ENCODE assay signal across 10 cellular contexts in the genomic region with DNA sequence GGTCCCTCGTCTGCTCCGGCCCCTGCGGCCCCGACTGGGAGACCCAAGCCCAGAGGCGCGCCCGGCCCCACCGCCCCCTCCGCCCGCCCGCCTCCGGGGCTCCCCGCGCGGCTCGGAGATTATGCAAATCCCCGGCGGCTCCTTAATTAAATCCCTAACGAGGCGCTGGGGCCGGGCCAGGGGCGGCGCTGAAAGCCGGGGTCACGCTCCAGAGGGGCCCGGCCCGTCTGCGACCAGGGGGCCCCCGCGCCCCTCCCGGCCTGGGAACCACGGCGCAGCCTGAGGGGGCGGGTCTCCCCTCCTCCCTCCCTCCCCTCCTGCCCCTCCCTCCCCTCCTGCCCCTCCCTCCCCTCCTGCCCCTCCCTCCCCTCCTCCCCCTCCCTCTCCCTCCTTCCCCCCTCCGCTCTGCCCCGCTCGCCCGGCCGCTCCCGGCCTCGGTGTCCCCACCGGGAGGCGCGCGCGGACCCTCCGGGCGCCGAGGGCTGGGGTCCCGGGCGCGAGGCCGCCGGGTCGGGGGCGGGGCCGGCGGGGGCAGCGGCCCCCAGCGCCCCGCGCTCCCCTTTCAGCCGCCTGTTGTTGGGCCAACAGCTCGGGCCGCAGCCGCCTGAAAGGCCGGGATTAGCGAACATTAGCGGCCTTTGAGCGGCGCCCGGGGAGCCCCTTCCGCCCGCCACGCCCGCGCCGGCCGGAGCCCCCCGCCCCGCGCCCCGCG. TPM values are rescaled to one million over a fixed set of nuclear protein-coding genes. Genes with fewer than 3 reads are reported as not detected.
A peak's percentile ranks its signal among the peaks of the same experiment; 100 is the strongest.
DNase-seq lines count a peak whose midpoint lies in the region; ATAC-seq and TF ChIP-seq lines count a peak whose summit lies in the region.
"Had no signal": no experiment of that assay in that cellular context is flagged by ENCODE, and none has a peak within 500 bp of the region (broad histone marks: within the 10 kb centered on the region; RNA-seq: fewer than 3 reads in every experiment).

No MANE protein-coding gene starts in this region.

- peak; percentile 72 for DNase-seq in activated CD4-positive, alpha-beta T cell treated with anti-CD3 and anti-CD28 coated beads, Interleukin-2, amount 10 ng/mL, durations not matched to agents 24 days and 14 days
- no peak for DNase-seq in activated CD4-positive, alpha-beta T cell treated with anti-CD3 and anti-CD28 coated beads for 1 hour
- DNase-seq in astrocyte of the spinal cord (ENCODE audit: low read depth, low spot score): no peak
- no peak for DNase-seq in left colon
- DNase-seq in upper lobe of right lung: no peak
- no peak for DNase-seq in activated CD4-positive, alpha-beta T cell treated with anti-CD3 and anti-CD28 coated beads for 36 hours
- no peak for DNase-seq in osteocyte (ENCODE audit: extremely low spot score, unreplicated experiment)
- no peak for DNase-seq in foreskin melanocyte
- DNase-seq: CD4-positive, CD25-positive, alpha-beta regulatory T cell; natural killer cell had no signal

- CTCF ChIA-PET in activated CD4-positive, alpha-beta T cell treated with anti-CD3 and anti-CD28 coated beads for 36 hours (lab: Charles Lee): interaction anchor here (1.0 to 1.6 kb wide), 2 partner anchors 74 to 130 kb away, joined by 3 to 4 read pairs; no protein-coding TSS in a partner anchor

- H3K4me3 ChIP-seq in astrocyte of the spinal cord (ENCODE audit: low read depth, low read length) (peak overlapping the region; percentile 15), upper lobe of right lung (peak overlapping the region; percentile 43)

- POLR2A ChIA-PET in activated CD4-positive, alpha-beta T cell treated with anti-CD3 and anti-CD28 coated beads for 36 hours (lab: Charles Lee): no interaction called here

- intact Hi-C loops in activated CD4-positive, alpha-beta T cell treated with anti-CD3 and anti-CD28 coated beads, Interleukin-2, amount 10 ng/mL, durations not matched to agents 24 days and 14 days (cut with micrococcal nuclease): no loop called here
- intact Hi-C loops in left colon (cut with DNase I, micrococcal nuclease) (no loop called here), upper lobe of right lung (cut with DNase I) (no loop called here)
- intact Hi-C loops in activated CD4-positive, alpha-beta T cell treated with anti-CD3 and anti-CD28 coated beads for 36 hours (cut with DNase I, micrococcal nuclease): no loop called here

- H3K27me3 ChIP-seq in upper lobe of right lung: peaks cover 5% of the 10 kb centered on the region

- no peak overlapping the region for H3K27ac Mint-ChIP-seq in activated CD4-positive, alpha-beta T cell treated with anti-CD3 and anti-CD28 coated beads, Interleukin-2, amount 10 ng/mL, durations not matched to agents 24 days and 14 days
- no peak overlapping the region for H3K27ac Mint-ChIP-seq in activated CD4-positive, alpha-beta T cell treated with anti-CD3 and anti-CD28 coated beads for 36 hours
- H3K27ac Mint-ChIP-seq in osteocyte (ENCODE audit: unreplicated experiment): no peak overlapping the region
- H3K27ac Mint-ChIP-seq: CD4-positive, CD25-positive, alpha-beta regulatory T cell; natural killer cell had no signal

- H3K4me1 Mint-ChIP-seq in activated CD4-positive, alpha-beta T cell treated with anti-CD3 and anti-CD28 coated beads, Interleukin-2, amount 10 ng/mL, durations not matched to agents 24 days and 14 days: peaks cover 4% of the 10 kb centered on the region
- peaks cover 4% of the 10 kb centered on the region for H3K4me1 Mint-ChIP-seq in activated CD4-positive, alpha-beta T cell treated with anti-CD3 and anti-CD28 coated beads for 36 hours
- H3K4me1 Mint-ChIP-seq in osteocyte (ENCODE audit: unreplicated experiment): peaks cover 5% of the 10 kb centered on the region

- H3K9me3 Mint-ChIP-seq in activated CD4-positive, alpha-beta T cell treated with anti-CD3 and anti-CD28 coated beads, Interleukin-2, amount 10 ng/mL, durations not matched to agents 24 days and 14 days: no peaks in the 10 kb centered on the region
- H3K9me3 Mint-ChIP-seq in activated CD4-positive, alpha-beta T cell treated with anti-CD3 and anti-CD28 coated beads for 36 hours (ENCODE audit: low read depth): no peaks in the 10 kb centered on the region
- H3K9me3 Mint-ChIP-seq in osteocyte (ENCODE audit: unreplicated experiment): no peaks in the 10 kb centered on the region
- H3K9me3 Mint-ChIP-seq: CD4-positive, CD25-positive, alpha-beta regulatory T cell; natural killer cell had no signal

- H3K27me3 Mint-ChIP-seq in activated CD4-positive, alpha-beta T cell treated with anti-CD3 and anti-CD28 coated beads, Interleukin-2, amount 10 ng/mL, durations not matched to agents 24 days and 14 days: peaks cover 24% of the 10 kb centered on the region
- H3K27me3 Mint-ChIP-seq in activated CD4-positive, alpha-beta T cell treated with anti-CD3 and anti-CD28 coated beads for 36 hours: peaks cover 17% of the 10 kb centered on the region
- H3K27me3 Mint-ChIP-seq in osteocyte (ENCODE audit: unreplicated experiment): no peaks in the 10 kb centered on the region

- in situ Hi-C loops in astrocyte of the spinal cord (cut with HindIII; ENCODE audit: low sequenced_read_pairs): no loop called here

- H3K36me3 Mint-ChIP-seq in activated CD4-positive, alpha-beta T cell treated with anti-CD3 and anti-CD28 coated beads, Interleukin-2, amount 10 ng/mL, durations not matched to agents 24 days and 14 days (ENCODE audit: low read depth): no peaks in the 10 kb centered on the region
- no peaks in the 10 kb centered on the region for H3K36me3 Mint-ChIP-seq in activated CD4-positive, alpha-beta T cell treated with anti-CD3 and anti-CD28 coated beads for 36 hours (ENCODE audit: low read depth)
- H3K36me3 Mint-ChIP-seq in osteocyte (ENCODE audit: unreplicated experiment): no peaks in the 10 kb centered on the region
- H3K36me3 Mint-ChIP-seq: CD4-positive, CD25-positive, alpha-beta regulatory T cell; natural killer cell had no signal

- H3K27ac ChIP-seq in upper lobe of right lung: peak overlapping the region; percentile 78

- H3K4me3 Mint-ChIP-seq in activated CD4-positive, alpha-beta T cell treated with anti-CD3 and anti-CD28 coated beads, Interleukin-2, amount 10 ng/mL, durations not matched to agents 24 days and 14 days: no peak overlapping the region
- H3K4me3 Mint-ChIP-seq in activated CD4-positive, alpha-beta T cell treated with anti-CD3 and anti-CD28 coated beads for 36 hours: no peak overlapping the region
- no peak overlapping the region for H3K4me3 Mint-ChIP-seq in osteocyte (ENCODE audit: unreplicated experiment)

- no peak for TF ChIP-seq CTCF in astrocyte of the spinal cord (IDR thresholded peaks at IDR 0.05; ENCODE audit: low read depth, low read length)
- TF ChIP-seq CTCF in upper lobe of right lung (IDR thresholded peaks at IDR 0.05): no peak
- no peak for TF ChIP-seq CTCF in osteocyte (IDR thresholded peaks at IDR 0.05)

- ATAC-seq in left colon (peak; percentile 3), upper lobe of right lung (peak; percentile 3)
- no peak for ATAC-seq in activated CD4-positive, alpha-beta T cell treated with anti-CD3 and anti-CD28 coated beads for 36 hours

- no peaks in the 10 kb centered on the region for H3K9me3 ChIP-seq in upper lobe of right lung

- no peaks in the 10 kb centered on the region for H3K36me3 ChIP-seq in upper lobe of right lung

- H3K4me1 ChIP-seq in upper lobe of right lung: peaks cover 17% of the 10 kb centered on the region

RNA-seq across cellular contexts. Expression of gene FGFR3, which starts 25.9 kb away (rescaled TPM):
- 0.30 and 0.38 TPM in 2 replicates for total RNA-seq in activated CD4-positive, alpha-beta T cell treated with anti-CD3 and anti-CD28 coated beads, Interleukin-2, amount 10 ng/mL, durations not matched to agents 24 days and 14 days
- total RNA-seq in left colon (10 to 100 TPM; 46.5 to 57.4 TPM), upper lobe of right lung (32.1 TPM), osteocyte (6.4 and 6.9 TPM in 2 replicates)
- total RNA-seq in activated CD4-positive, alpha-beta T cell treated with anti-CD3 and anti-CD28 coated beads for 36 hours: under 1 TPM in 1 of 2 experiments, not detected in 1; 0.11 TPM
- total RNA-seq: natural killer cell had no signal

RNA-seq across cellular contexts. Expression of gene TACC3, which starts 45.9 kb away (rescaled TPM):
- 134 and 142 TPM in 2 replicates for total RNA-seq in activated CD4-positive, alpha-beta T cell treated with anti-CD3 and anti-CD28 coated beads, Interleukin-2, amount 10 ng/mL, durations not matched to agents 24 days and 14 days
- total RNA-seq in left colon: 10 to 100 TPM in 1 of 2 donors, 1 to 10 TPM in 1; 8.9 to 18.3 TPM
- 13.3 TPM for total RNA-seq in upper lobe of right lung
- total RNA-seq in activated CD4-positive, alpha-beta T cell treated with anti-CD3 and anti-CD28 coated beads for 36 hours: 100 to 1,000 TPM; 197 to 206 TPM
- 22.3 and 23.6 TPM in 2 replicates for total RNA-seq in osteocyte

RNA-seq across cellular contexts. Expression of gene TMEM129, which starts 46.1 kb away (rescaled TPM):
- total RNA-seq in activated CD4-positive, alpha-beta T cell treated with anti-CD3 and anti-CD28 coated beads, Interleukin-2, amount 10 ng/mL, durations not matched to agents 24 days and 14 days: 26.6 and 27.8 TPM in 2 replicates
- total RNA-seq in left colon (10 to 100 TPM; 51.1 to 60.3 TPM), upper lobe of right lung (33.2 TPM), osteocyte (48.8 and 53.6 TPM in 2 replicates)
- 10 to 100 TPM; 13.7 to 14.6 TPM for total RNA-seq in activated CD4-positive, alpha-beta T cell treated with anti-CD3 and anti-CD28 coated beads for 36 hours

RNA-seq across cellular contexts. Expression of gene SLBP, which starts 55.1 kb away (rescaled TPM):
- total RNA-seq in activated CD4-positive, alpha-beta T cell treated with anti-CD3 and anti-CD28 coated beads, Interleukin-2, amount 10 ng/mL, durations not matched to agents 24 days and 14 days: 150 and 156 TPM in 2 replicates
- 10 to 100 TPM; 23.3 to 27.3 TPM for total RNA-seq in left colon
- 32.8 TPM for total RNA-seq in upper lobe of right lung
- total RNA-seq in activated CD4-positive, alpha-beta T cell treated with anti-CD3 and anti-CD28 coated beads for 36 hours: 100 to 1,000 TPM; 113 to 134 TPM
- total RNA-seq in osteocyte: 49.1 and 50.4 TPM in 2 replicates
